In the genomic region with DNA sequence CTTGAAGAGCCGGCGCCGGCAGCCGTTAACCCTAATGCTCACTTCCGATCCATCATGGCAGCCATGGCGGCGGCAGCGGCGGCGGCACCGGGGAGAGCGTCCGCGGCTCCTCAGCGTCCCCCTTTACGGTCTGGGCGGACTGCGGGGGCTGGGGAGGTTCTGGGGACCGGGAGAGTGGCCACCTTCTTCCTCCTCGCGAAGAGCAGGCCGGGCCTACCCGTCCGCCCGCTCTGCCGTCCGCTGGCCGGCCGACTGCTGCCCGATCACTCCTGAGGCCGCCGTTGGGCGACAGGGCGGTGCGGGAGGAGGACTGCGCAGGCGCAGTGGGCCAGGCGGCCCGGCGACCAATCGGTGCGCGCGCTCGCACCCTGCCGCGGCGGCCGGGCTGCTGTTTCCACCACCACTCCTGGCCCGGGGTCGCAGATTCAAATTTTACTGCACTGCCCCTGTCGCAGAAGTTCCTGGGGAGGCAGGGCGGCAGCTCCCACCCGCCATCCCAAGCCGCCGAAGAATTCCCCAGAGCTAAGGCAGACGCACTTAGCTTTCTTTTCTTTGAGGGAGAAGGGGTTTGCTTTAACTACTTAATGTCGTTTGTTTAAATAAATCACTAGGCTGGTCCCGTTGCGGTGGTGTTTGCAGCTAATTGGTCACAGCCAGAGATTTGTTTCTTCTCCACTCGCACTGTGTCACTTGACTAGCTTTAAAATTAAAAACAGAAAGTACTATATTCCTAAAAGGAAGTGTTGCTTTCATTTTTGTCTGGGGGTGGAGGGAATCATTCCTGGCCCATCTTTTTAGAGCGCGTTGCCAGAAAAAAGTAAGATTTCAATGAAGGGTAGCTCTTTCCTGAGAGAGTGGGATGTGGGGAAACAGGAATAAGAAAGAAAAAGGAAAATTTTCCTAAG, we compare ENCODE assay signal across 8 cellular contexts. TPM values are rescaled to one million over a fixed set of nuclear protein-coding genes. Genes with fewer than 3 reads are reported as not detected.
A peak's percentile ranks its signal among the peaks of the same experiment; 100 is the strongest.
DNase-seq lines count a peak whose midpoint lies in the region; ATAC-seq and TF ChIP-seq lines count a peak whose summit lies in the region.

A gene (minus strand): TSS at position 290 of the 905 bp plus-strand sequence. CDS start 452 bp downstream, outside the sequence.

- peak; percentile 94 to 97 (median 95) for TF ChIP-seq POLR2A in spleen (IDR thresholded peaks at IDR 0.05)

- intact Hi-C loops in spleen (cut with DNase I; ENCODE audit: low total_unique reads), result no loop called here

- H3K4me3 ChIP-seq in cardiac fibroblast (replicated peaks in 1 of 2; ENCODE audit: low read depth in 2 of 2, low read length in 2 of 2), result peak within 1 kb of the TSS; percentile 85 to 90
- H3K4me3 ChIP-seq in spleen, result peak within 1 kb of the TSS; percentile 87 to 99 (median 90)

- TF ChIP-seq CTCF in cardiac fibroblast (IDR thresholded peaks at IDR 0.05; ENCODE audit: low read depth, low read length), result no peak
- TF ChIP-seq CTCF in spleen (IDR thresholded peaks at IDR 0.05 in 8 of 11, conservative IDR thresholded peaks at IDR 0.05 in 3 of 11), result peak in 2 of 11 experiments; percentile 9 to 13

- H3K9me3 ChIP-seq in spleen, result no peaks in the 10 kb centered on the region

- peaks cover 24 to 51% (median 45%) of the 10 kb centered on the region in 6 donors for H3K4me1 ChIP-seq in spleen

- DNase-seq in AG08395 (ENCODE audit: low spot score), result peak; percentile 98
- DNase-seq in NCI-H2227 treated with DMSO at 0.1 percent for 48 hours (lab: John Stamatoyannopoulos, UW), result peak; percentile 78
- peak; percentile 68 to 80 (median 77) for DNase-seq in activated CD4-positive, CD25-positive, alpha-beta regulatory T cell (lab: John Stamatoyannopoulos, UW)
- DNase-seq in cardiac fibroblast (ENCODE audit: low read depth in 2 of 2), result peak; percentile 83 to 90
- DNase-seq in inferior parietal cortex (ENCODE audit: extremely low spot score), result peak; percentile 87
- peak; percentile 96 for DNase-seq in spleen

- peak within 1 kb of the TSS; percentile 96 to 100 (median 99) for H3K27ac ChIP-seq in spleen

- WGBS in spleen, 5 donors, result 1 to 4% (median 3%) methylated on average over 26 to 63 of the region's 63 CpGs

- H3K36me3 ChIP-seq in spleen, result no peaks in the 10 kb centered on the region

- ATAC-seq in GM18907 (IDR thresholded peaks at IDR 0.05; ENCODE audit: unreplicated experiment) (peak; percentile 90), HG03135 (IDR thresholded peaks at IDR 0.05; ENCODE audit: unreplicated experiment) (peak; percentile 89)

- no peaks in the 10 kb centered on the region for H3K27me3 ChIP-seq in spleen (replicated peaks in 1 of 7)

RNA-seq across cellular contexts. Expression of the gene that starts here (rescaled TPM):
- 10 to 100 TPM; 58.6 to 95.1 (median 85.0) TPM for total RNA-seq in spleen
- polyA plus RNA-seq in spleen, result 10 to 100 TPM; 16.1 to 35.0 (median 20.0) TPM

Comparison
In these comparisons a context has a peak if more than half of its experiments do, and no peak if none do; other contexts are left out.
1. Peak in every context shown above with its lines: DNase-seq, ATAC-seq, H3K4me3 ChIP-seq and H3K27ac ChIP-seq.